Comparison of ENCODE assay signal across 8 cellular contexts in the genomic region with DNA sequence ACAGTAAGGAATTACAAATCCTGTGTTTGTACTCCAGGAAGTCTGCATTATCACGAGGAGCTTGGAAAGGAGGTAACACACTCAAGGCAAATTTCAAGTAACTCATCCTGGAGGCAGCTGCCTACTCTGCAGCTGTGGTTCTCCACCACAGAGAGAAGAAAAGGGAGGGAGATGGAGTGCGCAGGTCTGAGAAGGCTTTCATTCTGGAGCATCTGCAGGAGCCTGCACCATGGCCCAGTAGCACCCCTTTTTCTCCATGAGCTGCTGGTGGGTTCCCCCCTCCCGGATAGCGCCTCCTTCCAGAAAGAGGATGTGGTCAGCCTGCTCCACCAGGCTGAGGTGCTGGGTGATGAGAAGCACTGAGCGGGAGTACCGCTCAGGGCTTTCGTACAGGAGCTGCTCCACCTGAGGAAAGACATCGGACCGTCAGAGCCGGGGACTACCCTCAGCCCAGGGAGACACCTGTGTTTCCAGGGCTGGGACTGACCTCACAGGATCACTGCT. TPM values are rescaled to one million over a fixed set of nuclear protein-coding genes. Genes with fewer than 3 reads are reported as not detected.
DNase-seq lines count a peak whose midpoint lies in the region; ATAC-seq, FAIRE-seq and TF ChIP-seq lines count a peak whose summit lies in the region.

No MANE protein-coding gene starts in this region.

- H4K8ac ChIP-seq in H1 (ENCODE audit: extremely low read depth, insufficient read depth, low read length), result no peak overlapping the region

- H3K36me3 ChIP-seq in SU-DHL-6 (ENCODE audit: low read length) (no peaks in the 10 kb centered on the region), H1 (ENCODE audit: control insufficient read depth in 2 of 4, insufficient read depth in 4 of 4, low read length in 3 of 4) (peaks cover 0 to 5% (median 0%) of the 10 kb centered on the region in 4 experiments; a peak in 5 of 8 replicates), MG63 (peaks cover 77% of the 10 kb centered on the region)

- no peak overlapping the region for H4K5ac ChIP-seq in H1 (ENCODE audit: insufficient read length, low read depth, low read length)

- H2BK5ac ChIP-seq in H1 (ENCODE audit: low read depth, low read length), result no peak overlapping the region

- no peak overlapping the region for H2BK12ac ChIP-seq in H1 (ENCODE audit: low read depth, low read length)

- no peak for TF ChIP-seq EP300 in H1 (IDR thresholded peaks at IDR 0.05; ENCODE audit: borderline replicate concordance in 1 of 2, low read depth in 2 of 2, low read length in 2 of 2)

- no peak overlapping the region for H2BK120ac ChIP-seq in H1 (replicated peaks; ENCODE audit: low read depth, low read length)

- TF ChIP-seq POLR2A in GM18951 (IDR thresholded peaks at IDR 0.05; ENCODE audit: extremely low read depth, insufficient read depth, insufficient read length), result peak; percentile 57
- TF ChIP-seq POLR2A in H1 (IDR thresholded peaks at IDR 0.05; ENCODE audit: control extremely low read depth in 1 of 2, low read depth in 2 of 2, low read length in 2 of 2), result no peak

- TF ChIP-seq CTCF in SU-DHL-6 (IDR thresholded peaks at IDR 0.05; ENCODE audit: insufficient read depth, low read length, poor library complexity, severe bottlenecking), result no peak
- no peak for TF ChIP-seq CTCF in H1 (IDR thresholded peaks at IDR 0.05; ENCODE audit: control extremely low read depth in 1 of 3, insufficient read depth in 1 of 3, low read depth in 1 of 3, low read length in 3 of 3)

- DNase-seq in H1 (ENCODE audit: low read depth in 1 of 2, low spot score in 2 of 2), result no peak
- DNase-seq in stimulated activated CD8-positive, alpha-beta memory T cell treated with anti-CD3 and anti-CD28 coated beads, Interleukin-4, amount 100 ng/mL, for 48 hours, result peak; percentile 70
- DNase-seq in MG63, result no peak
- DNase-seq in SHP77 (lab: John Stamatoyannopoulos, UW), result no peak
- DNase-seq in NCI-H82 (lab: John Stamatoyannopoulos, UW), result no peak

- no peak overlapping the region for H2AK5ac ChIP-seq in H1 (ENCODE audit: low read depth, low read length)

- peak overlapping the region; percentile 72 for H3K9ac ChIP-seq in SU-DHL-6 (ENCODE audit: low read length)
- H3K9ac ChIP-seq in H1 (replicated peaks in 1 of 4; ENCODE audit: extremely low read depth in 1 of 4, low read depth in 3 of 4, low read length in 3 of 4), result no peak overlapping the region

- no peak overlapping the region for H2BK20ac ChIP-seq in H1 (ENCODE audit: low read length)

- H3K4me1 ChIP-seq in H1 (replicated peaks in 1 of 4; ENCODE audit: control insufficient read depth in 3 of 4, insufficient read depth in 4 of 4, low read length in 3 of 4), result peaks cover 0 to 3% (median 0%) of the 10 kb centered on the region in 4 experiments; a peak in 2 of 7 replicates

- H2BK15ac ChIP-seq in H1 (ENCODE audit: low read length), result no peak overlapping the region

- H3K27me3 ChIP-seq in SU-DHL-6 (ENCODE audit: low read length), result no peaks in the 10 kb centered on the region
- H3K27me3 ChIP-seq in H1 (replicated peaks in 1 of 4; ENCODE audit: control insufficient read depth in 3 of 4, extremely low read depth in 1 of 4, insufficient read depth in 3 of 4, low read length in 3 of 4), result peaks cover 0 to 11% (median 10%) of the 10 kb centered on the region in 4 experiments; a peak in 4 of 7 replicates
- no peaks in the 10 kb centered on the region for H3K27me3 ChIP-seq in MG63

- H3K27ac ChIP-seq in SU-DHL-6 (ENCODE audit: low read depth, low read length) (peak overlapping the region; percentile 78), H1 (ENCODE audit: low read depth, low read length) (no peak overlapping the region)

- no peaks in the 10 kb centered on the region for H3K79me1 ChIP-seq in H1 (ENCODE audit: low read depth, low read length)

- no peak for ATAC-seq in GM18498 (IDR thresholded peaks at IDR 0.05; ENCODE audit: unreplicated experiment)

- H2AFZ ChIP-seq in SU-DHL-6 (ENCODE audit: low read depth, low read length, severe bottlenecking), result no peak overlapping the region
- no peak overlapping the region for H2AFZ ChIP-seq in H1 (ENCODE audit: low read length)

- no peak overlapping the region for H4K91ac ChIP-seq in H1 (replicated peaks; ENCODE audit: insufficient read length, low read length)

- H3K14ac ChIP-seq in H1 (ENCODE audit: insufficient read length), result no peak overlapping the region

- TF ChIP-seq RAD21 in H1 (IDR thresholded peaks at IDR 0.05 in 1 of 2, conservative IDR thresholded peaks at IDR 0.05 in 1 of 2; ENCODE audit: low read depth in 2 of 2, low read length in 2 of 2), result no peak

- CTCF ChIA-PET in H1 (lab: Charles Lee; ENCODE audit: partially characterized antibody), result interaction anchor here (0.6 to 11.2 kb wide), 13 partner anchors 10 to 432 kb away, joined by 3 to 402 read pairs (median 5); partner anchors contain the start of genes HLA-DMA, PSMB9 and TAP1

- peak overlapping the region; percentile 64 for H3K4me3 ChIP-seq in SU-DHL-6 (ENCODE audit: insufficient read depth, low read length, poor library complexity, severe bottlenecking)
- H3K4me3 ChIP-seq in H1 (ENCODE audit: extremely low read depth in 1 of 4, insufficient read depth in 2 of 4, low read depth in 3 of 4, low read length in 4 of 4), result peak overlapping the region in 1 of 4 experiments; percentile 93; a peak in 1 of 8 replicates
- H3K4me3 ChIP-seq in MG63, result no peak overlapping the region

- peaks cover 13% of the 10 kb centered on the region for H3K23me2 ChIP-seq in H1 (ENCODE audit: low read depth, low read length)

- no peak overlapping the region for H3K4ac ChIP-seq in H1 (replicated peaks; ENCODE audit: insufficient read length, low read depth, low read length)

- no peaks in the 10 kb centered on the region for H4K20me1 ChIP-seq in SU-DHL-6 (ENCODE audit: low read depth, low read length)
- H4K20me1 ChIP-seq in H1 (replicated peaks in 1 of 2; ENCODE audit: control insufficient read depth in 1 of 2, insufficient read depth in 2 of 2, low read length in 2 of 2), result peaks cover 0 to 2% of the 10 kb centered on the region in 2 experiments

- WGBS in H1 (ENCODE audit: extremely low coverage in 1 of 2, insufficient coverage in 1 of 2, insufficient read length in 1 of 2, insufficient replicate concordance in 2 of 2, low coverage in 1 of 2, low lambda C conversion rate in 2 of 2, missing lambda C conversion rate in 1 of 2), 2 experiments, result 96% methylated on average over 9 of the region's 10 CpGs; no CpG with 5 or more reads in 1 of the 2 experiments

- H3K9me2 ChIP-seq in SU-DHL-6 (replicated peaks; ENCODE audit: insufficient read depth, low read length), result no peaks in the 10 kb centered on the region

- no peak overlapping the region for H3K56ac ChIP-seq in H1 (replicated peaks; ENCODE audit: insufficient read length, low read depth, low read length)

- H3K18ac ChIP-seq in H1 (ENCODE audit: extremely low read depth, low read length), result no peak overlapping the region

- in situ Hi-C loops in GM18951 (cut with MboI; ENCODE audit: low sequenced_read_pairs, unreplicated experiment), result no loop called here

- POLR2A ChIA-PET in H1 (lab: Charles Lee; ENCODE audit: partially characterized antibody), result interaction anchor here (1.4 to 3.0 kb wide), 5 partner anchors 8 to 127 kb away, joined by 4 to 25 read pairs (median 5); partner anchors contain the start of genes PSMB9 and TAP1

- H3K9me3 ChIP-seq in SU-DHL-6 (ENCODE audit: insufficient read depth, low read length), result no peaks in the 10 kb centered on the region
- no peaks in the 10 kb centered on the region for H3K9me3 ChIP-seq in H1 (ENCODE audit: insufficient read depth in 2 of 2, low read depth in 1 of 2, low read length in 1 of 2)
- H3K9me3 ChIP-seq in MG63, result no peaks in the 10 kb centered on the region

- peaks cover 18% of the 10 kb centered on the region for H3F3A ChIP-seq in SU-DHL-6 (ENCODE audit: insufficient read depth)

- no peak for FAIRE-seq in H1 (lab: Jason Lieb, UNC)

- H3K79me2 ChIP-seq in SU-DHL-6 (ENCODE audit: insufficient read depth, low read length) (no peaks in the 10 kb centered on the region), H1 (ENCODE audit: control insufficient read depth in 1 of 2, insufficient read depth in 2 of 2, low read length in 2 of 2) (no peaks in the 10 kb centered on the region)

- H3K23ac ChIP-seq in H1 (ENCODE audit: insufficient read length), result no peak overlapping the region

- H3K4me2 ChIP-seq in SU-DHL-6 (ENCODE audit: low read depth, low read length, poor library complexity, severe bottlenecking) (peak overlapping the region; percentile 86), H1 (ENCODE audit: insufficient read depth in 1 of 2, low read depth in 2 of 2, low read length in 2 of 2) (peak overlapping the region in 1 of 2 experiments; percentile 92; a peak in 1 of 4 replicates)

RNA-seq across cellular contexts. Expression of gene PSMB8, which starts 1.6 kb away (rescaled TPM):
- total RNA-seq in H1 (2021; fragmentation: NEBNext Ultra II Directional; extraction: Animal tissue kit (Norgen Biotek cat#: 25700)), result 18.4 and 22.0 TPM in 2 replicates
- polyA plus RNA-seq in H1 (2011; rRNA removed), result 26.9 and 43.0 TPM in 2 replicates
- polyA plus RNA-seq in H1 (2011; cell fraction: cytosol; rRNA removed), result 33.9 TPM
- 26.7 TPM for polyA plus RNA-seq in H1 (2011; cell fraction: nucleus; rRNA removed)
- 19.4 to 42.4 TPM (median 35.3 TPM) in 4 replicates for polyA plus RNA-seq in H1 (2012, experiment 1 of 2)
- polyA plus RNA-seq in H1 (2012, experiment 2 of 2), result 39.2 TPM
- 17.7 TPM for polyA plus RNA-seq in H1 (2013, experiment 1 of 2)
- 18.9 TPM for polyA plus RNA-seq in H1 (2013, experiment 2 of 2)
- polyA minus RNA-seq in H1 (2011; rRNA and poly(A)+ RNA removed), result 11.7 and 15.3 TPM in 2 replicates
- 7.9 TPM for polyA minus RNA-seq in H1 (2011; cell fraction: cytosol; rRNA and poly(A)+ RNA removed)
- 7.9 TPM for polyA minus RNA-seq in H1 (2011; cell fraction: nucleus; rRNA and poly(A)+ RNA removed)
- total RNA-seq in MG63 (2014; rRNA removed; shearing (Covaris generic); ENCODE audit: low replicate concordance), result 164 and 166 TPM in 2 replicates

RNA-seq across cellular contexts. Expression of gene TAP2, which starts 6.9 kb away (rescaled TPM):
- total RNA-seq in H1 (2021; fragmentation: NEBNext Ultra II Directional; extraction: Animal tissue kit (Norgen Biotek cat#: 25700)), result 24.3 and 27.2 TPM in 2 replicates
- 11.3 and 19.9 TPM in 2 replicates for polyA plus RNA-seq in H1 (2011; rRNA removed)
- polyA plus RNA-seq in H1 (2011; cell fraction: cytosol; rRNA removed), result 16.1 TPM
- 56.5 TPM for polyA plus RNA-seq in H1 (2011; cell fraction: nucleus; rRNA removed)
- polyA plus RNA-seq in H1 (2012, experiment 1 of 2), result 8.4 to 30.2 TPM (median 25.2 TPM) in 4 replicates
- polyA plus RNA-seq in H1 (2012, experiment 2 of 2), result 9.2 TPM
- 11.3 TPM for polyA plus RNA-seq in H1 (2013, experiment 1 of 2)
- 13.1 TPM for polyA plus RNA-seq in H1 (2013, experiment 2 of 2)
- polyA minus RNA-seq in H1 (2011; rRNA and poly(A)+ RNA removed), result 18.7 and 33.0 TPM in 2 replicates
- polyA minus RNA-seq in H1 (2011; cell fraction: cytosol; rRNA and poly(A)+ RNA removed), result 5.8 TPM
- 13.7 TPM for polyA minus RNA-seq in H1 (2011; cell fraction: nucleus; rRNA and poly(A)+ RNA removed)
- total RNA-seq in MG63 (2014; rRNA removed; shearing (Covaris generic); ENCODE audit: low replicate concordance), result 87.2 and 112 TPM in 2 replicates

RNA-seq across cellular contexts. Expression of gene TAP1, which starts 8.1 kb away (rescaled TPM):
- 16.8 TPM in 2 replicates for total RNA-seq in H1 (2021; fragmentation: NEBNext Ultra II Directional; extraction: Animal tissue kit (Norgen Biotek cat#: 25700))
- polyA plus RNA-seq in H1 (2011; rRNA removed), result 20.1 and 22.0 TPM in 2 replicates
- 21.6 TPM for polyA plus RNA-seq in H1 (2011; cell fraction: cytosol; rRNA removed)
- polyA plus RNA-seq in H1 (2011; cell fraction: nucleus; rRNA removed), result 35.5 TPM
- polyA plus RNA-seq in H1 (2012, experiment 1 of 2), result 21.4 to 30.6 TPM (median 29.9 TPM) in 4 replicates
- 30.6 TPM for polyA plus RNA-seq in H1 (2012, experiment 2 of 2)
- polyA plus RNA-seq in H1 (2013, experiment 1 of 2), result 13.5 TPM
- polyA plus RNA-seq in H1 (2013, experiment 2 of 2), result 13.6 TPM
- 30.3 and 33.8 TPM in 2 replicates for polyA minus RNA-seq in H1 (2011; rRNA and poly(A)+ RNA removed)
- 12.2 TPM for polyA minus RNA-seq in H1 (2011; cell fraction: cytosol; rRNA and poly(A)+ RNA removed)
- 9.6 TPM for polyA minus RNA-seq in H1 (2011; cell fraction: nucleus; rRNA and poly(A)+ RNA removed)
- total RNA-seq in MG63 (2014; rRNA removed; shearing (Covaris generic); ENCODE audit: low replicate concordance), result 84.9 and 115 TPM in 2 replicates

RNA-seq across cellular contexts. Expression of gene PSMB9, which starts 8.6 kb away (rescaled TPM):
- 2.9 and 4.5 TPM in 2 replicates for total RNA-seq in H1 (2021; fragmentation: NEBNext Ultra II Directional; extraction: Animal tissue kit (Norgen Biotek cat#: 25700))
- polyA plus RNA-seq in H1 (2011; rRNA removed), result 12.5 and 22.8 TPM in 2 replicates
- polyA plus RNA-seq in H1 (2011; cell fraction: cytosol; rRNA removed), result 11.0 TPM
- 9.4 TPM for polyA plus RNA-seq in H1 (2011; cell fraction: nucleus; rRNA removed)
- polyA plus RNA-seq in H1 (2012, experiment 1 of 2), result 2.0 to 13.4 TPM (median 8.9 TPM) in 4 replicates
- 9.9 TPM for polyA plus RNA-seq in H1 (2012, experiment 2 of 2)
- polyA plus RNA-seq in H1 (2013, experiment 1 of 2), result 1.3 TPM
- 1.6 TPM for polyA plus RNA-seq in H1 (2013, experiment 2 of 2)
- 2.1 and 8.2 TPM in 2 replicates for polyA minus RNA-seq in H1 (2011; rRNA and poly(A)+ RNA removed)
- polyA minus RNA-seq in H1 (2011; cell fraction: cytosol; rRNA and poly(A)+ RNA removed), result 3.7 TPM
- not detected for polyA minus RNA-seq in H1 (2011; cell fraction: nucleus; rRNA and poly(A)+ RNA removed)
- total RNA-seq in MG63 (2014; rRNA removed; shearing (Covaris generic); ENCODE audit: low replicate concordance), result 96.5 and 106 TPM in 2 replicates

RNA-seq across cellular contexts. Expression of gene HLA-DOB, which starts 28.6 kb away (rescaled TPM):
- total RNA-seq in H1 (2021; fragmentation: NEBNext Ultra II Directional; extraction: Animal tissue kit (Norgen Biotek cat#: 25700)), result 0.27 TPM in 1 of 2 replicates, not detected in the other
- polyA plus RNA-seq in H1 (2011; rRNA removed), result 0.19 and 0.35 TPM in 2 replicates
- polyA plus RNA-seq in H1 (2011; cell fraction: cytosol; rRNA removed), result 0.28 TPM
- 0.36 TPM for polyA plus RNA-seq in H1 (2011; cell fraction: nucleus; rRNA removed)
- polyA plus RNA-seq in H1 (2012, experiment 1 of 2), result 0.20 to 0.55 TPM (median 0.21 TPM) in 3 of 4 replicates, not detected in the other
- 0.37 TPM for polyA plus RNA-seq in H1 (2012, experiment 2 of 2)
- 0.26 TPM for polyA plus RNA-seq in H1 (2013, experiment 1 of 2)
- 0.53 TPM for polyA plus RNA-seq in H1 (2013, experiment 2 of 2)
- polyA minus RNA-seq in H1 (2011; rRNA and poly(A)+ RNA removed), result 0.16 and 0.46 TPM in 2 replicates
- not detected for polyA minus RNA-seq in H1 (2011; cell fraction: cytosol; rRNA and poly(A)+ RNA removed)
- polyA minus RNA-seq in H1 (2011; cell fraction: nucleus; rRNA and poly(A)+ RNA removed), result 0.50 TPM
- total RNA-seq in MG63 (2014; rRNA removed; shearing (Covaris generic); ENCODE audit: low replicate concordance), result 1.8 and 8.2 TPM in 2 replicates
